7 cellular contexts compared by ENCODE assay signal in genomic region chr20:1730981-1731711, GRCh38.
DNase-seq lines count a peak whose midpoint lies in the region; ATAC-seq and FAIRE-seq lines count a peak whose summit lies in the region.
"Not testable (repeated sequence)": the region's sequence is repeated elsewhere in the genome, so short reads cannot be mapped to it uniquely, and the experiment has no call there.

No MANE protein-coding gene starts in this region.

- not testable (repeated sequence) for H3K9me3 Mint-ChIP-seq in activated CD4-positive, alpha-beta T cell treated with anti-CD3 and anti-CD28 coated beads, Interleukin-2, amount 10 ng/mL, durations not matched to agents 7 days and 5 days; activated T-helper 1 cell treated with anti-CD3 and anti-CD28 coated beads, Interleukin-12 subunit alpha, Interleukin-12 subunit beta, Interleukin-2, Interleukin-4 antibody, amounts not matched to agents 30 ng/mL and 10 ng/mL and 1 ng/mL, durations not matched to agents 14 hours and 24 hours and 36 hours; activated naive CD8-positive, alpha-beta T cell treated with anti-CD3 and anti-CD28 coated beads, Interleukin-2, amount 50 U/mL, for 24 hours

- CTCF ChIA-PET in activated CD4-positive, alpha-beta T cell treated with anti-CD3 and anti-CD28 coated beads, Interleukin-2, amount 10 ng/mL, durations not matched to agents 7 days and 5 days (lab: Charles Lee) = interaction anchor here (1.1 kb wide), 1 partner anchor 222 kb away, joined by 6 read pairs; no protein-coding TSS in a partner anchor

- WGBS in small intestine, 3 donors = 21 to 51% (median 32%) methylated on average over 8 of the region's 8 CpGs

- not testable (repeated sequence) for ATAC-seq in activated naive CD8-positive, alpha-beta T cell treated with anti-CD3 and anti-CD28 coated beads, Interleukin-2, amount 50 U/mL, for 24 hours

- H3K27ac ChIP-seq in small intestine (ENCODE audit: low read depth in 1 of 2, low read length in 1 of 2) = not testable (repeated sequence)

- not testable (repeated sequence) for H3K36me3 Mint-ChIP-seq in activated CD4-positive, alpha-beta T cell treated with anti-CD3 and anti-CD28 coated beads, Interleukin-2, amount 10 ng/mL, durations not matched to agents 7 days and 5 days (ENCODE audit: low read depth); activated T-helper 1 cell treated with anti-CD3 and anti-CD28 coated beads, Interleukin-12 subunit alpha, Interleukin-12 subunit beta, Interleukin-2, Interleukin-4 antibody, amounts not matched to agents 30 ng/mL and 10 ng/mL and 1 ng/mL, durations not matched to agents 14 hours and 24 hours and 36 hours (ENCODE audit: low read depth); activated naive CD8-positive, alpha-beta T cell treated with anti-CD3 and anti-CD28 coated beads, Interleukin-2, amount 50 U/mL, for 24 hours (ENCODE audit: low read depth)

- intact Hi-C loops in activated T-helper 1 cell treated with anti-CD3 and anti-CD28 coated beads, Interleukin-12 subunit alpha, Interleukin-12 subunit beta, Interleukin-2, Interleukin-4 antibody, amounts not matched to agents 30 ng/mL and 10 ng/mL and 1 ng/mL, durations not matched to agents 14 hours and 24 hours and 36 hours (cut with micrococcal nuclease) = loop anchor here (5.0 kb wide), 2 partner anchors 44 to 74 kb away; partner anchors contain the start of gene SIRPG

- H3K4me1 ChIP-seq in small intestine (ENCODE audit: control insufficient read depth in 2 of 2, insufficient read depth in 1 of 2, low read depth in 1 of 2, low read length in 1 of 2) = not testable (repeated sequence)

- H3K4me3 Mint-ChIP-seq in activated CD4-positive, alpha-beta T cell treated with anti-CD3 and anti-CD28 coated beads, Interleukin-2, amount 10 ng/mL, durations not matched to agents 7 days and 5 days = peak overlapping the region; percentile 2
- peak overlapping the region; percentile 51 for H3K4me3 Mint-ChIP-seq in activated T-helper 1 cell treated with anti-CD3 and anti-CD28 coated beads, Interleukin-12 subunit alpha, Interleukin-12 subunit beta, Interleukin-2, Interleukin-4 antibody, amounts not matched to agents 30 ng/mL and 10 ng/mL and 1 ng/mL, durations not matched to agents 14 hours and 24 hours and 36 hours
- H3K4me3 Mint-ChIP-seq in activated naive CD8-positive, alpha-beta T cell treated with anti-CD3 and anti-CD28 coated beads, Interleukin-2, amount 50 U/mL, for 24 hours = peak overlapping the region; percentile 72

- peak; percentile 45 for FAIRE-seq in GM19239 (lab: Jason Lieb, UNC)
- not testable (repeated sequence) for FAIRE-seq in small intestine (lab: Jason Lieb, UNC)

- DNase-seq in GM19239 (ENCODE audit: insufficient read length, low spot score); activated T-helper 1 cell treated with anti-CD3 and anti-CD28 coated beads, Interleukin-12 subunit alpha, Interleukin-12 subunit beta, Interleukin-2, Interleukin-4 antibody, amounts not matched to agents 30 ng/mL and 10 ng/mL and 1 ng/mL, durations not matched to agents 14 hours and 24 hours and 36 hours (ENCODE audit: low spot score): not testable (repeated sequence)
- peak; percentile 65 for DNase-seq in RPMI7951 (ENCODE audit: low read depth)
- DNase-seq in activated CD4-positive, alpha-beta T cell treated with anti-CD3 and anti-CD28 coated beads, Interleukin-2, amount 10 ng/mL, durations not matched to agents 7 days and 5 days = peak; percentile 16
- DNase-seq in activated naive CD8-positive, alpha-beta T cell treated with anti-CD3 and anti-CD28 coated beads, Interleukin-2, amount 50 U/mL, for 24 hours = peak; percentile 20
- peak; percentile 21 for DNase-seq in left kidney (ENCODE audit: low read depth, low spot score)
- DNase-seq in small intestine = peak; percentile 30

- H3K27ac Mint-ChIP-seq in activated CD4-positive, alpha-beta T cell treated with anti-CD3 and anti-CD28 coated beads, Interleukin-2, amount 10 ng/mL, durations not matched to agents 7 days and 5 days = peak overlapping the region; percentile 55
- H3K27ac Mint-ChIP-seq in activated T-helper 1 cell treated with anti-CD3 and anti-CD28 coated beads, Interleukin-12 subunit alpha, Interleukin-12 subunit beta, Interleukin-2, Interleukin-4 antibody, amounts not matched to agents 30 ng/mL and 10 ng/mL and 1 ng/mL, durations not matched to agents 14 hours and 24 hours and 36 hours = not testable (repeated sequence)
- peak overlapping the region; percentile 80 for H3K27ac Mint-ChIP-seq in activated naive CD8-positive, alpha-beta T cell treated with anti-CD3 and anti-CD28 coated beads, Interleukin-2, amount 50 U/mL, for 24 hours

- not testable (repeated sequence) for H3K9me3 ChIP-seq in small intestine (ENCODE audit: control insufficient read depth, low read depth)

- H3K36me3 ChIP-seq in small intestine (ENCODE audit: control insufficient read depth in 2 of 2, insufficient read depth in 2 of 2, low read length in 2 of 2) = not testable (repeated sequence)

- not testable (repeated sequence) for H3K4me1 Mint-ChIP-seq in activated CD4-positive, alpha-beta T cell treated with anti-CD3 and anti-CD28 coated beads, Interleukin-2, amount 10 ng/mL, durations not matched to agents 7 days and 5 days
- peaks cover 40% of the 10 kb centered on the region for H3K4me1 Mint-ChIP-seq in activated T-helper 1 cell treated with anti-CD3 and anti-CD28 coated beads, Interleukin-12 subunit alpha, Interleukin-12 subunit beta, Interleukin-2, Interleukin-4 antibody, amounts not matched to agents 30 ng/mL and 10 ng/mL and 1 ng/mL, durations not matched to agents 14 hours and 24 hours and 36 hours (ENCODE audit: low read depth)
- peaks cover 41% of the 10 kb centered on the region for H3K4me1 Mint-ChIP-seq in activated naive CD8-positive, alpha-beta T cell treated with anti-CD3 and anti-CD28 coated beads, Interleukin-2, amount 50 U/mL, for 24 hours

- not testable (repeated sequence) for H3K27me3 ChIP-seq in small intestine (ENCODE audit: control insufficient read depth in 2 of 2, insufficient read depth in 2 of 2, low read length in 2 of 2)

- not testable (repeated sequence) for H3K27me3 Mint-ChIP-seq in activated CD4-positive, alpha-beta T cell treated with anti-CD3 and anti-CD28 coated beads, Interleukin-2, amount 10 ng/mL, durations not matched to agents 7 days and 5 days; activated T-helper 1 cell treated with anti-CD3 and anti-CD28 coated beads, Interleukin-12 subunit alpha, Interleukin-12 subunit beta, Interleukin-2, Interleukin-4 antibody, amounts not matched to agents 30 ng/mL and 10 ng/mL and 1 ng/mL, durations not matched to agents 14 hours and 24 hours and 36 hours (ENCODE audit: insufficient read depth); activated naive CD8-positive, alpha-beta T cell treated with anti-CD3 and anti-CD28 coated beads, Interleukin-2, amount 50 U/mL, for 24 hours

- not testable (repeated sequence) for H3K4me3 ChIP-seq in small intestine (ENCODE audit: low read depth in 1 of 2, low read length in 2 of 2)

- POLR2A ChIA-PET in activated CD4-positive, alpha-beta T cell treated with anti-CD3 and anti-CD28 coated beads, Interleukin-2, amount 10 ng/mL, durations not matched to agents 7 days and 5 days (lab: Charles Lee) = not testable (repeated sequence)

Comparison
In these comparisons a context has a peak if more than half of its experiments do, and no peak if none do; other contexts are left out.
1. H3K4me3 Mint-ChIP-seq: peak in every context shown above with its lines; median percentile 72 in activated naive CD8-positive, alpha-beta T cell treated with anti-CD3 and anti-CD28 coated beads, Interleukin-2, amount 50 U/mL, for 24 hours; 51 in activated T-helper 1 cell treated with anti-CD3 and anti-CD28 coated beads, Interleukin-12 subunit alpha, Interleukin-12 subunit beta, Interleukin-2, Interleukin-4 antibody, amounts not matched to agents 30 ng/mL and 10 ng/mL and 1 ng/mL, durations not matched to agents 14 hours and 24 hours and 36 hours; 2 in activated CD4-positive, alpha-beta T cell treated with anti-CD3 and anti-CD28 coated beads, Interleukin-2, amount 10 ng/mL, durations not matched to agents 7 days and 5 days.